Comparison of ENCODE assay signal across 9 cellular contexts in genomic region chr22:27512283-27512761, GRCh38.
A peak's percentile ranks its signal among the peaks of the same experiment; 100 is the strongest.
DNase-seq lines count a peak whose midpoint lies in the region; ATAC-seq, FAIRE-seq and TF ChIP-seq lines count a peak whose summit lies in the region.
"Had no signal": no experiment of that assay in that cellular context is flagged by ENCODE, and none has a peak within 500 bp of the region (broad histone marks: within the 10 kb centered on the region; RNA-seq: fewer than 3 reads in every experiment).

No MANE protein-coding gene starts in this region.

- 30 to 43% methylated on average over 12 to 13 of the region's 13 CpGs for WGBS in body of pancreas, 2 donors
- WGBS in small intestine, 3 donors, result 34 to 47% (median 40%) methylated on average over 13 of the region's 13 CpGs

- TF ChIP-seq CTCF in HFF-Myc (IDR thresholded peaks at IDR 0.05; ENCODE audit: low read depth, low read length, missing control alignments) (no peak), body of pancreas (IDR thresholded peaks at IDR 0.05) (no peak), left ventricle myocardium inferior (IDR thresholded peaks at IDR 0.05; ENCODE audit: borderline replicate concordance) (no peak), GM13977 (IDR thresholded peaks at IDR 0.05; ENCODE audit: extremely low read depth, insufficient read depth, missing control alignments) (no peak)

- H3K9me3 ChIP-seq in body of pancreas (no peaks in the 10 kb centered on the region), left ventricle myocardium inferior (replicated peaks) (peaks cover 17% of the 10 kb centered on the region), small intestine (ENCODE audit: control insufficient read depth, low read depth) (no peaks in the 10 kb centered on the region)

- H3K4me3 ChIP-seq in HFF-Myc (replicated peaks; ENCODE audit: low read depth, low read length) (no peak overlapping the region), body of pancreas (no peak overlapping the region), left ventricle myocardium inferior (no peak overlapping the region), small intestine (ENCODE audit: low read depth in 1 of 2, low read length in 2 of 2) (no peak overlapping the region)
- H3K4me3 ChIP-seq: smooth muscle cell had no signal

- intact Hi-C loops in body of pancreas (cut with DNase I), result no loop called here
- intact Hi-C loops in left ventricle myocardium inferior (cut with micrococcal nuclease), result no loop called here

- peaks cover 10% of the 10 kb centered on the region for H3K4me1 ChIP-seq in body of pancreas
- peaks cover 18% of the 10 kb centered on the region for H3K4me1 ChIP-seq in left ventricle myocardium inferior
- no peaks in the 10 kb centered on the region for H3K4me1 ChIP-seq in small intestine (ENCODE audit: control insufficient read depth in 2 of 2, insufficient read depth in 1 of 2, low read depth in 1 of 2, low read length in 1 of 2)

- ATAC-seq in body of pancreas (peak; percentile 88), GM19351 (IDR thresholded peaks at IDR 0.05; ENCODE audit: unreplicated experiment) (no peak)

- H3K27me3 ChIP-seq in body of pancreas, result no peaks in the 10 kb centered on the region
- H3K27me3 ChIP-seq in left ventricle myocardium inferior (ENCODE audit: low read depth), result peaks cover 41% of the 10 kb centered on the region
- H3K27me3 ChIP-seq in small intestine (ENCODE audit: control insufficient read depth in 2 of 2, insufficient read depth in 2 of 2, low read length in 2 of 2), result peaks cover 0 to 3% of the 10 kb centered on the region in 2 donors

- no peaks in the 10 kb centered on the region for H3K36me3 ChIP-seq in body of pancreas (replicated peaks in 1 of 2; ENCODE audit: insufficient read depth in 1 of 2, low read depth in 2 of 2)
- H3K36me3 ChIP-seq in left ventricle myocardium inferior, result no peaks in the 10 kb centered on the region
- H3K36me3 ChIP-seq in small intestine (ENCODE audit: control insufficient read depth in 2 of 2, insufficient read depth in 2 of 2, low read length in 2 of 2), result no peaks in the 10 kb centered on the region

- TF ChIP-seq POLR2A in body of pancreas (IDR thresholded peaks at IDR 0.05), result no peak

- in situ Hi-C loops in GM13977 (cut with MboI; ENCODE audit: low pct_unique_long_range_greater_than_20kb, low sequenced_read_pairs, unreplicated experiment), result no loop called here
- in situ Hi-C loops in ACHN (cut with HindIII; ENCODE audit: low pct_ligation_motif_present, low pct_unique_long_range_greater_than_20kb, low sequenced_read_pairs), result no loop called here

- FAIRE-seq in small intestine (lab: Jason Lieb, UNC), result no peak

- peak; percentile 82 for DNase-seq in HFF-Myc (ENCODE audit: extremely low read depth, low read depth)
- DNase-seq in body of pancreas, result peak; percentile 63 to 81 (median 76)
- DNase-seq in left ventricle myocardium inferior, result peak; percentile 90
- DNase-seq in small intestine, result peak; percentile 4
- DNase-seq in activated T-cell treated with anti-CD3 and anti-CD28 coated beads for 4 hours, result no peak
- no peak for DNase-seq in GM13977 (ENCODE audit: low spot score)
- no peak for DNase-seq in ACHN

- H3K27ac ChIP-seq in body of pancreas (peak overlapping the region in 1 of 4 donors; percentile 8), left ventricle myocardium inferior (replicated peaks) (peak overlapping the region; percentile 76), small intestine (ENCODE audit: low read depth in 1 of 2, low read length in 1 of 2) (peak overlapping the region in 1 of 2 donors; percentile 65)

Comparison
In these comparisons a context has a peak if more than half of its experiments do, and no peak if none do; other contexts are left out.
1. DNase-seq: peak in HFF-Myc (single experiment), body of pancreas (4 of 4), left ventricle myocardium inferior (single experiment) and small intestine (single experiment); none in activated T-cell treated with anti-CD3 and anti-CD28 coated beads for 4 hours (single experiment), GM13977 (single experiment) and ACHN (single experiment).